In genomic region chr4:114770624-114771023, GRCh38 we compare ENCODE assay signal across 34 cellular contexts.
"Had no signal": no experiment of that assay in that cellular context is flagged by ENCODE, and none has a peak within 500 bp of the region (broad histone marks: within the 10 kb centered on the region; RNA-seq: fewer than 3 reads in every experiment).

No MANE protein-coding gene starts in this region.

- H3K36me3 ChIP-seq: ascending aorta had no signal

- H3K4me1 Mint-ChIP-seq: activated B cell treated with CpG ODN at 0.5 μM for 24 hours; activated CD4-positive, alpha-beta T cell treated with anti-CD3 and anti-CD28 coated beads, Interleukin-2, amount 10 ng/mL, durations not matched to agents 24 days and 14 days; activated CD8-positive, alpha-beta memory T cell treated with anti-CD3 and anti-CD28 coated beads, Interleukin-2, amount 10 ng/mL, durations not matched to agents 7 days and 5 days; activated naive CD4-positive, alpha-beta T cell treated with anti-CD3 and anti-CD28 coated beads, Interleukin-2, amount 10 ng/mL, durations not matched to agents 7 days and 5 days; activated naive CD4-positive, alpha-beta T cell treated with anti-CD3 and anti-CD28 coated beads, Interleukin-2, amount 50 U/mL, for 24 hours; activated naive CD8-positive, alpha-beta T cell treated with anti-CD3 and anti-CD28 coated beads, Interleukin-2, amount 10 ng/mL, durations not matched to agents 7 days and 5 days; activated naive CD8-positive, alpha-beta T cell treated with anti-CD3 and anti-CD28 coated beads, Interleukin-2, amount 50 U/mL, for 24 hours; brain had no signal

- H3K27me3 Mint-ChIP-seq: activated CD4-positive, alpha-beta T cell treated with anti-CD3 and anti-CD28 coated beads, Interleukin-2, amount 10 ng/mL, durations not matched to agents 24 days and 14 days; activated CD8-positive, alpha-beta memory T cell treated with anti-CD3 and anti-CD28 coated beads, Interleukin-2, amount 10 ng/mL, durations not matched to agents 7 days and 5 days; activated naive CD4-positive, alpha-beta T cell treated with anti-CD3 and anti-CD28 coated beads, Interleukin-2, amount 10 ng/mL, durations not matched to agents 7 days and 5 days; activated naive CD8-positive, alpha-beta T cell; activated naive CD8-positive, alpha-beta T cell treated with anti-CD3 and anti-CD28 coated beads, Interleukin-2, amount 10 ng/mL, durations not matched to agents 7 days and 5 days; activated naive CD8-positive, alpha-beta T cell treated with anti-CD3 and anti-CD28 coated beads, Interleukin-2, amount 50 U/mL, for 24 hours; activated T-cell treated with anti-CD3 and anti-CD28 coated beads, Interleukin-2, amount 50 U/mL, for 24 hours had no signal

- H3K4me3 Mint-ChIP-seq: activated B cell treated with CpG ODN at 0.5 μM for 24 hours; activated CD4-positive, alpha-beta memory T cell treated with anti-CD3 and anti-CD28 coated beads for 36 hours; activated CD4-positive, alpha-beta T cell treated with anti-CD3 and anti-CD28 coated beads, Interleukin-2, amount 10 ng/mL, durations not matched to agents 24 days and 14 days; activated CD8-positive, alpha-beta memory T cell treated with anti-CD3 and anti-CD28 coated beads, Interleukin-2, amount 10 ng/mL, durations not matched to agents 7 days and 5 days; activated CD8-positive, alpha-beta T cell treated with anti-CD3 and anti-CD28 coated beads for 36 hours; activated naive CD4-positive, alpha-beta T cell treated with anti-CD3 and anti-CD28 coated beads, Interleukin-2, amount 10 ng/mL, durations not matched to agents 7 days and 5 days; activated naive CD4-positive, alpha-beta T cell treated with anti-CD3 and anti-CD28 coated beads, Interleukin-2, amount 50 U/mL, for 24 hours; activated naive CD8-positive, alpha-beta T cell; activated naive CD8-positive, alpha-beta T cell treated with anti-CD3 and anti-CD28 coated beads, Interleukin-2, amount 10 ng/mL, durations not matched to agents 7 days and 5 days; activated naive CD8-positive, alpha-beta T cell treated with anti-CD3 and anti-CD28 coated beads, Interleukin-2, amount 50 U/mL, for 24 hours; activated T-cell treated with anti-CD3 and anti-CD28 coated beads, Interleukin-2, amount 50 U/mL, for 24 hours; brain; T-helper 1 cell treated with Interleukin-12 subunit alpha and Interleukin-12 subunit beta and Interleukin-4 antibody, amounts not matched to agents 30 μg/mL and 1 μg/mL, for 36 hours; T-helper 2 cell treated with Interferon-gamma antibody and Interleukin-4, amounts not matched to agents 5 μg/mL and 100 μg/mL, for 36 hours had no signal

- DNase-seq: activated B cell treated with CpG ODN at 0.5 μM for 24 hours; activated CD4-positive, alpha-beta memory T cell treated with anti-CD3 and anti-CD28 coated beads for 36 hours; activated CD4-positive, alpha-beta T cell treated with anti-CD3 and anti-CD28 coated beads for 4 hours; activated CD4-positive, alpha-beta T cell treated with anti-CD3 and anti-CD28 coated beads, Interleukin-2, amount 10 ng/mL, durations not matched to agents 24 days and 14 days; activated CD4-positive, alpha-beta T cell treated with anti-CD3 and anti-CD28 coated beads, Interleukin-2, amount 50 U/mL, for 1 hour; activated CD4-positive, alpha-beta T cell treated with anti-CD3 and anti-CD28 coated beads, Interleukin-2, amount 50 U/mL, for 4 hours; activated CD4-positive, CD25-positive, alpha-beta regulatory T cell treated with anti-CD3 and anti-CD28 coated beads, Interleukin-2, amount 50 U/mL, for 72 hours; activated CD8-positive, alpha-beta memory T cell treated with anti-CD3 and anti-CD28 coated beads for 24 hours; activated CD8-positive, alpha-beta memory T cell treated with anti-CD3 and anti-CD28 coated beads, Interleukin-2, amount 10 ng/mL, durations not matched to agents 7 days and 5 days; activated CD8-positive, alpha-beta memory T cell treated with anti-CD3 and anti-CD28 coated beads, Interleukin-2, amount 50 U/mL, for 48 hours; activated CD8-positive, alpha-beta T cell treated with anti-CD3 and anti-CD28 coated beads for 36 hours; activated effector memory CD4-positive, alpha-beta T cell treated with Interleukin-2 at 50 U/mL for 16 hours; activated gamma-delta T cell; activated naive CD4-positive, alpha-beta T cell treated with anti-CD3 and anti-CD28 coated beads, Interleukin-2, amount 10 ng/mL, durations not matched to agents 7 days and 5 days; activated naive CD4-positive, alpha-beta T cell treated with Interleukin-2 at 50 U/mL for 16 hours; activated naive CD8-positive, alpha-beta T cell treated with anti-CD3 and anti-CD28 coated beads, Interleukin-2, amount 10 ng/mL, durations not matched to agents 7 days and 5 days; activated naive CD8-positive, alpha-beta T cell treated with anti-CD3 and anti-CD28 coated beads, Interleukin-2, amount 50 U/mL, for 24 hours; activated T-cell treated with anti-CD3 and anti-CD28 coated beads, Interleukin-2, amount 50 U/mL, for 24 hours; activated T-cell treated with anti-CD3 and anti-CD28 coated beads, Interleukin-2, amount 50 U/mL, for 48 hours; amygdala; anterior cingulate cortex; central memory CD4-positive, alpha-beta T cell; T-helper 1 cell; T-helper 2 cell; T-helper 9 cell had no signal

- H3K27ac ChIP-seq: ascending aorta, VCaP had no signal

- H3K27ac Mint-ChIP-seq: activated B cell treated with CpG ODN at 0.5 μM for 24 hours; activated CD4-positive, alpha-beta memory T cell treated with anti-CD3 and anti-CD28 coated beads for 36 hours; activated CD4-positive, alpha-beta T cell treated with anti-CD3 and anti-CD28 coated beads, Interleukin-2, amount 10 ng/mL, durations not matched to agents 24 days and 14 days; activated CD8-positive, alpha-beta memory T cell treated with anti-CD3 and anti-CD28 coated beads, Interleukin-2, amount 10 ng/mL, durations not matched to agents 7 days and 5 days; activated CD8-positive, alpha-beta T cell treated with anti-CD3 and anti-CD28 coated beads for 36 hours; activated naive CD4-positive, alpha-beta T cell treated with anti-CD3 and anti-CD28 coated beads, Interleukin-2, amount 10 ng/mL, durations not matched to agents 7 days and 5 days; activated naive CD4-positive, alpha-beta T cell treated with anti-CD3 and anti-CD28 coated beads, Interleukin-2, amount 50 U/mL, for 24 hours; activated naive CD8-positive, alpha-beta T cell; activated naive CD8-positive, alpha-beta T cell treated with anti-CD3 and anti-CD28 coated beads, Interleukin-2, amount 10 ng/mL, durations not matched to agents 7 days and 5 days; activated naive CD8-positive, alpha-beta T cell treated with anti-CD3 and anti-CD28 coated beads, Interleukin-2, amount 50 U/mL, for 24 hours; activated T-cell treated with anti-CD3 and anti-CD28 coated beads, Interleukin-2, amount 50 U/mL, for 24 hours; activated T-helper 2 cell treated with anti-CD3 and anti-CD28 coated beads, Interferon-gamma antibody, Interleukin-2, Interleukin-4, amounts not matched to agents 10 μg/mL and 5 μg/mL and 100 μg/mL, durations not matched to agents 14 hours and 24 hours and 36 hours; brain; T-helper 1 cell treated with Interleukin-12 subunit alpha and Interleukin-12 subunit beta and Interleukin-4 antibody, amounts not matched to agents 30 μg/mL and 1 μg/mL, for 36 hours; T-helper 2 cell treated with Interferon-gamma antibody and Interleukin-4, amounts not matched to agents 5 μg/mL and 100 μg/mL, for 36 hours had no signal

- ATAC-seq: activated CD8-positive, alpha-beta memory T cell treated with anti-CD3 and anti-CD28 coated beads, Interleukin-2, amount 10 ng/mL, durations not matched to agents 7 days and 5 days; activated CD8-positive, alpha-beta T cell treated with anti-CD3 and anti-CD28 coated beads for 36 hours; activated naive CD8-positive, alpha-beta T cell treated with anti-CD3 and anti-CD28 coated beads, Interleukin-2, amount 50 U/mL, for 24 hours had no signal

- H3K4me3 ChIP-seq: ascending aorta had no signal

- H3K36me3 Mint-ChIP-seq: activated CD4-positive, alpha-beta memory T cell treated with anti-CD3 and anti-CD28 coated beads for 36 hours; activated CD8-positive, alpha-beta memory T cell treated with anti-CD3 and anti-CD28 coated beads, Interleukin-2, amount 10 ng/mL, durations not matched to agents 7 days and 5 days; activated naive CD4-positive, alpha-beta T cell treated with anti-CD3 and anti-CD28 coated beads, Interleukin-2, amount 10 ng/mL, durations not matched to agents 7 days and 5 days; activated naive CD4-positive, alpha-beta T cell treated with anti-CD3 and anti-CD28 coated beads, Interleukin-2, amount 50 U/mL, for 24 hours; activated naive CD8-positive, alpha-beta T cell; activated naive CD8-positive, alpha-beta T cell treated with anti-CD3 and anti-CD28 coated beads, Interleukin-2, amount 10 ng/mL, durations not matched to agents 7 days and 5 days; brain had no signal

- H3K4me1 ChIP-seq: ascending aorta had no signal

- H3K27me3 ChIP-seq: ascending aorta had no signal

- FAIRE-seq: TTC549 had no signal

- H3K9me3 ChIP-seq: ascending aorta had no signal

- H3K9me3 Mint-ChIP-seq: activated B cell treated with CpG ODN at 0.5 μM for 24 hours; activated CD4-positive, alpha-beta memory T cell treated with anti-CD3 and anti-CD28 coated beads for 36 hours; activated CD4-positive, alpha-beta T cell treated with anti-CD3 and anti-CD28 coated beads, Interleukin-2, amount 10 ng/mL, durations not matched to agents 24 days and 14 days; activated CD8-positive, alpha-beta T cell treated with anti-CD3 and anti-CD28 coated beads for 36 hours; activated naive CD4-positive, alpha-beta T cell treated with anti-CD3 and anti-CD28 coated beads, Interleukin-2, amount 10 ng/mL, durations not matched to agents 7 days and 5 days; activated naive CD4-positive, alpha-beta T cell treated with anti-CD3 and anti-CD28 coated beads, Interleukin-2, amount 50 U/mL, for 24 hours; activated naive CD8-positive, alpha-beta T cell treated with anti-CD3 and anti-CD28 coated beads, Interleukin-2, amount 10 ng/mL, durations not matched to agents 7 days and 5 days; activated naive CD8-positive, alpha-beta T cell treated with anti-CD3 and anti-CD28 coated beads, Interleukin-2, amount 50 U/mL, for 24 hours; activated T-cell treated with anti-CD3 and anti-CD28 coated beads, Interleukin-2, amount 50 U/mL, for 24 hours; activated T-helper 2 cell treated with anti-CD3 and anti-CD28 coated beads, Interferon-gamma antibody, Interleukin-2, Interleukin-4, amounts not matched to agents 10 μg/mL and 5 μg/mL and 100 μg/mL, durations not matched to agents 14 hours and 24 hours and 36 hours; brain; T-helper 1 cell treated with Interleukin-12 subunit alpha and Interleukin-12 subunit beta and Interleukin-4 antibody, amounts not matched to agents 30 μg/mL and 1 μg/mL, for 36 hours; T-helper 2 cell treated with Interferon-gamma antibody and Interleukin-4, amounts not matched to agents 5 μg/mL and 100 μg/mL, for 36 hours had no signal
